ENCODE assay signal across 1 cellular context in the genomic region with DNA sequence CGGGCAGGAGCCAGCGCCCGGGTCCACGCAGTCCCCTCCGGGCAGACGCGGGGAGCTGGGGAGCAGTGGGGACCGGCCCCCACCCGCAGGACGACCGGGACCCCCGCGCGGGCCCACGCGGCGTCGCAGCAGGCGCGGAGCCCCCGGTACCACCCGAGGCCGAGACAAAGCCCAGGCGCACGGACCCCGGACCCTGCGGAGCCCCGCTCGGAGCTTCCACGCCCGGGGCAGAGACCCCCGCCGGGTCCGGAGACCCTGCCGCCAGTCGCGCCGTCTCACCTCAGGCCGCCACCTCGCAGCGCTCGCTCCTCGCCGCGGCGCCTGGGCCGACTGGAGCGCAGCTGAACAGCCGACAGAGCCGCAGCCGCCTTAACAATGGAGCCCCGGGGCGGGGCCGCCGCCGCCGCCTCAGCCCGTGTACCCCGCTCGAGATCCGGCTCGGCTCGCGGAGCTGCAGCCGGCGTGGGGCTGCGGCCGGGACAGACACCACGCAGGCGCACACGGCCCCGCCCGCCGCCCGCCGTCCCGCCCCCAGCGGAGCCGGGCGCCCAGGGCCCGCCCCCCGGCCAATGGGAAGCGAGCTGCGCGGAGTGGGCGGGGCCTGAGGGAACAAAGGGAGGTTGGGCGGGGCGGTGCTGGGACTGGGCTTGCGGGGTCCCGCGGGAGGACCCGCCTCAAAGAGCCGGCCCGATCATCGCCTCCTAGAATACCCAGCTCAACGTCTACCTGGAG.
TF ChIP-seq lines count a peak whose summit lies in the region.

A gene with protein sequence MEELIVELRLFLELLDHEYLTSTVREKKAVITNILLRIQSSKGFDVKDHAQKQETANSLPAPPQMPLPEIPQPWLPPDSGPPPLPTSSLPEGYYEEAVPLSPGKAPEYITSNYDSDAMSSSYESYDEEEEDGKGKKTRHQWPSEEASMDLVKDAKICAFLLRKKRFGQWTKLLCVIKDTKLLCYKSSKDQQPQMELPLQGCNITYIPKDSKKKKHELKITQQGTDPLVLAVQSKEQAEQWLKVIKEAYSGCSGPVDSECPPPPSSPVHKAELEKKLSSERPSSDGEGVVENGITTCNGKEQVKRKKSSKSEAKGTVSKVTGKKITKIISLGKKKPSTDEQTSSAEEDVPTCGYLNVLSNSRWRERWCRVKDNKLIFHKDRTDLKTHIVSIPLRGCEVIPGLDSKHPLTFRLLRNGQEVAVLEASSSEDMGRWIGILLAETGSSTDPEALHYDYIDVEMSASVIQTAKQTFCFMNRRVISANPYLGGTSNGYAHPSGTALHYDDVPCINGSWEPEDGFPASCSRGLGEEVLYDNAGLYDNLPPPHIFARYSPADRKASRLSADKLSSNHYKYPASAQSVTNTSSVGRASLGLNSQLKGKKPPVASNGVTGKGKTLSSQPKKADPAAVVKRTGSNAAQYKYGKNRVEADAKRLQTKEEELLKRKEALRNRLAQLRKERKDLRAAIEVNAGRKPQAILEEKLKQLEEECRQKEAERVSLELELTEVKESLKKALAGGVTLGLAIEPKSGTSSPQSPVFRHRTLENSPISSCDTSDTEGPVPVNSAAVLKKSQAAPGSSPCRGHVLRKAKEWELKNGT (minus strand): TSS at position 485 of the 732 bp plus-strand sequence. CDS start 67,783 bp downstream, outside the sequence.

TF ChIP-seq in liver, 16 proteins besides CTCF, POLR2A, EP300 and RAD21 (continued from another document):
- TF ChIP-seq, protein P1, sequence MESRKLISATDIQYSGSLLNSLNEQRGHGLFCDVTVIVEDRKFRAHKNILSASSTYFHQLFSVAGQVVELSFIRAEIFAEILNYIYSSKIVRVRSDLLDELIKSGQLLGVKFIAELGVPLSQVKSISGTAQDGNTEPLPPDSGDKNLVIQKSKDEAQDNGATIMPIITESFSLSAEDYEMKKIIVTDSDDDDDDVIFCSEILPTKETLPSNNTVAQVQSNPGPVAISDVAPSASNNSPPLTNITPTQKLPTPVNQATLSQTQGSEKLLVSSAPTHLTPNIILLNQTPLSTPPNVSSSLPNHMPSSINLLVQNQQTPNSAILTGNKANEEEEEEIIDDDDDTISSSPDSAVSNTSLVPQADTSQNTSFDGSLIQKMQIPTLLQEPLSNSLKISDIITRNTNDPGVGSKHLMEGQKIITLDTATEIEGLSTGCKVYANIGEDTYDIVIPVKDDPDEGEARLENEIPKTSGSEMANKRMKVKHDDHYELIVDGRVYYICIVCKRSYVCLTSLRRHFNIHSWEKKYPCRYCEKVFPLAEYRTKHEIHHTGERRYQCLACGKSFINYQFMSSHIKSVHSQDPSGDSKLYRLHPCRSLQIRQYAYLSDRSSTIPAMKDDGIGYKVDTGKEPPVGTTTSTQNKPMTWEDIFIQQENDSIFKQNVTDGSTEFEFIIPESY (IDR thresholded peaks at IDR 0.05), result no peak
- TF ChIP-seq JUND (IDR thresholded peaks at IDR 0.05), result no peak
- TF ChIP-seq, protein P2, sequence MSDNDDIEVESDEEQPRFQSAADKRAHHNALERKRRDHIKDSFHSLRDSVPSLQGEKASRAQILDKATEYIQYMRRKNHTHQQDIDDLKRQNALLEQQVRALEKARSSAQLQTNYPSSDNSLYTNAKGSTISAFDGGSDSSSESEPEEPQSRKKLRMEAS (IDR thresholded peaks at IDR 0.05), result no peak
- TF ChIP-seq HNF4A (conservative IDR thresholded peaks at IDR 0.05), result no peak
- no peak for TF ChIP-seq NR2F2 (IDR thresholded peaks at IDR 0.05)
- TF ChIP-seq SP1 (IDR thresholded peaks at IDR 0.05), result no peak
